Comparison of ENCODE assay signal across 8 cellular contexts in genomic region chr3:176872771-176873209, GRCh38.
DNase-seq lines count a peak whose midpoint lies in the region; ATAC-seq and TF ChIP-seq lines count a peak whose summit lies in the region.

No MANE protein-coding gene starts in this region.

- H3K36me3 ChIP-seq in MG63 (no peaks in the 10 kb centered on the region), brain microvascular endothelial cell (replicated peaks) (no peaks in the 10 kb centered on the region)

- ATAC-seq in left colon, result peak; percentile 72

- intact Hi-C loops in left colon (cut with DNase I, micrococcal nuclease), result no loop called here

- POLR2A ChIA-PET in HEK293T (lab: Yijun Ruan, JAX), result no interaction called here

- DNase-seq in DMS 273 (lab: John Stamatoyannopoulos, UW; ENCODE audit: unreplicated experiment) (peak; percentile 78), DMS 273 treated with DMSO at 0.1 percent for 48 hours (lab: John Stamatoyannopoulos, UW) (no peak), HEK293T (ENCODE audit: extremely low spot score) (peak; percentile 54), MG63 (peak; percentile 31), T-helper 22 cell (ENCODE audit: low read depth) (peak; percentile 5), brain microvascular endothelial cell (peak; percentile 42), left colon (peak in 1 of 2 donors; percentile 56)
- peak; percentile 31 to 36 for DNase-seq in stimulated activated CD4-positive, alpha-beta T cell treated with anti-CD3 and anti-CD28 coated beads, Interleukin-4, amount 100 ng/mL, for 48 hours (ENCODE audit: low read depth in 2 of 2)

- CTCF ChIA-PET in HEK293T (lab: Yijun Ruan, JAX), result interaction anchor here (0.6 to 1.8 kb wide), 4 partner anchors 57 to 1513 kb away, joined by 3 to 11 read pairs (median 4); no protein-coding TSS in a partner anchor

- no peak overlapping the region for H3K27ac ChIP-seq in brain microvascular endothelial cell

- H3K27me3 ChIP-seq in MG63, result no peaks in the 10 kb centered on the region
- no peaks in the 10 kb centered on the region for H3K27me3 ChIP-seq in brain microvascular endothelial cell (replicated peaks)

- H3K4me3 ChIP-seq in MG63 (no peak overlapping the region), brain microvascular endothelial cell (ENCODE audit: low read depth, low read length) (no peak overlapping the region)

- peak; percentile 93 for TF ChIP-seq CTCF in brain microvascular endothelial cell (IDR thresholded peaks at IDR 0.05; ENCODE audit: low read depth, low read length, missing control alignments)

- peaks cover 12% of the 10 kb centered on the region for H3K9me3 ChIP-seq in MG63

- in situ Hi-C loops in brain microvascular endothelial cell (cut with HindIII; ENCODE audit: low pct_ligation_motif_present, low sequenced_read_pairs), result no loop called here

TF ChIP-seq in HEK293T, 16 proteins besides CTCF, POLR2A, EP300 and RAD21:
- no peak for TF ChIP-seq ARNT (IDR thresholded peaks at IDR 0.05)
- TF ChIP-seq LEF1 (IDR thresholded peaks at IDR 0.05; ENCODE audit: borderline replicate concordance), result no peak
- TF ChIP-seq FOXA1 (IDR thresholded peaks at IDR 0.05), result no peak
- TF ChIP-seq ZNF384 (IDR thresholded peaks at IDR 0.05), result no peak
- TF ChIP-seq NFRKB (IDR thresholded peaks at IDR 0.05), result no peak
